ENCODE assay signal across 2 cellular contexts in the genomic region with DNA sequence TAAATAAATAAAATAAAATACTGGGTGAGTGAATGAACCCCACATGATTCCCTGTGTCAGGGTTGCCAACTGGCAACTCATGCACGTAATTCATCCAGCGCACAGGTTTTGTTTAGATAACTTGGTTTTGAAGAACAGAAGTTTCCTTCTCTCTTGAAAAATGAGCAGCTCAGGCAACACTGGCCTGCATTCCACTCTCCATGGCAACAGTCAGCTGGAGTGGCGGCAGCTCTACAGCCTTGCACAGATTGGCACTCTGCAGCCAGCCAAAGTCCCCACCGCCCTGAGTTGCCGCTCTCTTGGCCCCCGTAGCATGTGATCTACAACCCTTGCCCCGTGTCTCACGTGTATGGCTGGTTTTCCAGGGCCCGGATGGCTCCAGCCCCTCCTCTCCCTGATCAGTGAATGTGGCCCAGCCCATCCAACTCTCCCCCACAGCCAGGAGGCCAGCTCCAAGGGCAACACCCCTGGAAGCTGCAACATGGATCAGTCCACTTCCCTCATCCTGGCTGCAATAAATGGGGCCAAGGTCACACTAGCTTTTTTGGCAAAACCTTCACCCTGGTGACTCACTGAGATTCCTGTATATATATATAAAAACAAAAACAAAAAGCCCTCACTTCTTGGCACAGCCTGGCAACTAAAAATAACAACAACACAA.
TF ChIP-seq lines count a peak whose summit lies in the region.

No MANE protein-coding gene starts in this region.

TF ChIP-seq in HEK293T, 16 proteins besides CTCF, POLR2A, EP300 and RAD21:
- TF ChIP-seq L3MBTL2 (conservative IDR thresholded peaks at IDR 0.05): 0 out of 2 replicates have a peak, but pooled peaks have one; percentile 31

TF ChIP-seq in endothelial cell of umbilical vein, 7 proteins besides CTCF, POLR2A, EP300 and RAD21:
- TF ChIP-seq POLR2AphosphoS5 (IDR thresholded peaks at IDR 0.05; ENCODE audit: insufficient read depth, low read depth, low read length) (peak; percentile 17), JUN (IDR thresholded peaks at IDR 0.05; ENCODE audit: borderline replicate concordance, insufficient read depth, insufficient read length, low read depth) (peak; percentile 62), FOS (IDR thresholded peaks at IDR 0.05; ENCODE audit: borderline replicate concordance, insufficient read depth, low read length) (peak; percentile 60)
